In the genomic region with DNA sequence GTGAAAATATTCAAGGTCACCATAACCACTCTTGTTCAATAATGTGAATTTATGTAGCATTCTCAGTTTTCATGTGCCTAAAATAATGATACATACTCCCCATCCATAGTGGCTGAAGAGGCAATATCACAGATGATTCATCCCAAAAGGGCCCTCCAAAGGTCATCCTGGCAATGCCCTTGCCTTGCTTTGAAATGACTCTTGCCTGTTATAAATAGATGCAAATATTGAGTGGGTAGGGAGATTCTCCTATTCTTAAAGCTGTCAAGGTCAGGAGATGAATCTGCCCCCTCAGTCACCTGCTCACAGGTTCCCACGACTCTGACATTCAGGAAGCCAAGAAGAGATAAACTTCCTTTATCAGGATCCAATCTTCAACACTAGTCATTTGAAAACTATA, we compare ENCODE assay signal across 11 cellular contexts.
"Had no signal": no experiment of that assay in that cellular context is flagged by ENCODE, and none has a peak within 500 bp of the region (broad histone marks: within the 10 kb centered on the region; RNA-seq: fewer than 3 reads in every experiment).

No MANE protein-coding gene starts in this region.

- ATAC-seq: effector memory CD8-positive, alpha-beta T cell; esophagus mucosa; gastrocnemius medialis had no signal

- H3K9me3 ChIP-seq: breast epithelium, gastrocnemius medialis, prostate gland, thyroid gland had no signal

- H3K4me3 ChIP-seq: breast epithelium, gastrocnemius medialis, prostate gland, thyroid gland had no signal

- H3K36me3 ChIP-seq: breast epithelium, gastrocnemius medialis, prostate gland, thyroid gland had no signal

- H3K27me3 ChIP-seq: breast epithelium, gastrocnemius medialis, thyroid gland had no signal

- H3K4me1 ChIP-seq: breast epithelium, prostate gland had no signal

- DNase-seq: activated T-cell treated with anti-CD3 and anti-CD28 coated beads, Interleukin-2, amount 50 U/mL, for 1 hour; effector memory CD8-positive, alpha-beta T cell; gastrocnemius medialis; hypothalamus; stimulated activated CD4-positive, alpha-beta T cell treated with anti-CD3 and anti-CD28 coated beads, Interleukin-4, amount 100 ng/mL, for 24 hours; stimulated activated naive CD4-positive, alpha-beta T cell treated with Interleukin-2 at 50 U/mL for 16 hours; substantia nigra; thyroid gland had no signal

- H3K27ac ChIP-seq: breast epithelium, gastrocnemius medialis, prostate gland, thyroid gland had no signal
